In genomic region chr2:126655066-126655465, GRCh38 we compare ENCODE assay signal across 1 cellular context.
TF ChIP-seq lines count a peak whose summit lies in the region.

No MANE protein-coding gene starts in this region.

TF ChIP-seq in SK-N-SH, 30 proteins besides CTCF, POLR2A, EP300 and RAD21 (continued from another document):
- TF ChIP-seq POLR2AphosphoS5 (IDR thresholded peaks at IDR 0.05; ENCODE audit: low read depth, low read length) (no peak), REST (IDR thresholded peaks at IDR 0.05; ENCODE audit: low read depth, low read length) (no peak), SMC3 (IDR thresholded peaks at IDR 0.05; ENCODE audit: low read depth, low read length) (no peak), TEAD4 (IDR thresholded peaks at IDR 0.05; ENCODE audit: borderline replicate concordance, insufficient read depth) (no peak), RCOR1 (IDR thresholded peaks at IDR 0.05; ENCODE audit: low read length) (no peak), CHD2 (IDR thresholded peaks at IDR 0.05; ENCODE audit: low read length, partially characterized antibody) (no peak), SIN3A (IDR thresholded peaks at IDR 0.05; ENCODE audit: borderline replicate concordance, low read depth, low read length) (no peak), USF1 (IDR thresholded peaks at IDR 0.05; ENCODE audit: borderline replicate concordance, low read depth) (no peak), EZH2phosphoT487 (IDR thresholded peaks at IDR 0.05; ENCODE audit: borderline replicate concordance, low read depth) (no peak), JUND (IDR thresholded peaks at IDR 0.05) (no peak), TAF1 (IDR thresholded peaks at IDR 0.05; ENCODE audit: borderline replicate concordance, low read depth, low read length) (no peak), MEF2A (IDR thresholded peaks at IDR 0.05; ENCODE audit: borderline replicate concordance, low read depth) (no peak), GATA2 (CRISPR knock-in tag; IDR thresholded peaks at IDR 0.05) (no peak), NRF1 (IDR thresholded peaks at IDR 0.05; ENCODE audit: low read depth, low read length) (no peak)
TF ChIP-seq in SK-N-SH: peak in this region for 0.
